14 cellular contexts compared by ENCODE assay signal in genomic region chr14:103456167-103456835, GRCh38.
A peak's percentile ranks its signal among the peaks of the same experiment; 100 is the strongest.
DNase-seq lines count a peak whose midpoint lies in the region; ATAC-seq lines count a peak whose summit lies in the region.
"Had no signal": no experiment of that assay in that cellular context is flagged by ENCODE, and none has a peak within 500 bp of the region (broad histone marks: within the 10 kb centered on the region; RNA-seq: fewer than 3 reads in every experiment).

No MANE protein-coding gene starts in this region.

- H3K27ac ChIP-seq in substantia nigra (ENCODE audit: low read depth, low read length, poor library complexity, severe bottlenecking) = no peak overlapping the region
- H3K27ac ChIP-seq: skin epidermis, thoracic aorta had no signal

- POLR2A ChIA-PET in naive thymus-derived CD8-positive, alpha-beta T cell (lab: Charles Lee) = no interaction called here

- H3K27ac Mint-ChIP-seq in dendritic cell treated with granulocyte-macrophage colony-stimulating factor and Interleukin-4, amounts not matched to agents 40 ng/mL and 50 ng/mL, for 4 days = peak overlapping the region; percentile 3
- H3K27ac Mint-ChIP-seq in naive thymus-derived CD8-positive, alpha-beta T cell = peak overlapping the region; percentile 14 to 90 (median 42)

- H3K9me3 Mint-ChIP-seq in dendritic cell treated with granulocyte-macrophage colony-stimulating factor and Interleukin-4, amounts not matched to agents 40 ng/mL and 50 ng/mL, for 4 days = no peaks in the 10 kb centered on the region
- no peaks in the 10 kb centered on the region for H3K9me3 Mint-ChIP-seq in naive thymus-derived CD8-positive, alpha-beta T cell
- H3K9me3 Mint-ChIP-seq: nephron had no signal

- no peak overlapping the region for H3K4me3 Mint-ChIP-seq in dendritic cell treated with granulocyte-macrophage colony-stimulating factor and Interleukin-4, amounts not matched to agents 40 ng/mL and 50 ng/mL, for 4 days
- no peak overlapping the region for H3K4me3 Mint-ChIP-seq in naive thymus-derived CD8-positive, alpha-beta T cell
- H3K4me3 Mint-ChIP-seq: nephron had no signal

- intact Hi-C loops in dendritic cell treated with granulocyte-macrophage colony-stimulating factor and Interleukin-4, amounts not matched to agents 40 ng/mL and 50 ng/mL, for 4 days (cut with micrococcal nuclease) = no loop called here

- no peak for ATAC-seq in naive thymus-derived CD8-positive, alpha-beta T cell
- ATAC-seq in HG03175 (IDR thresholded peaks at IDR 0.05; ENCODE audit: unreplicated experiment) (no peak), GM21737 (IDR thresholded peaks at IDR 0.05; ENCODE audit: unreplicated experiment) (no peak)

- H3K36me3 Mint-ChIP-seq in dendritic cell treated with granulocyte-macrophage colony-stimulating factor and Interleukin-4, amounts not matched to agents 40 ng/mL and 50 ng/mL, for 4 days (ENCODE audit: low read depth) = peaks cover 72% of the 10 kb centered on the region
- peaks cover 6 to 64% (median 6%) of the 10 kb centered on the region in 3 donors for H3K36me3 Mint-ChIP-seq in naive thymus-derived CD8-positive, alpha-beta T cell

- peak; percentile 51 for DNase-seq in EL
- peak; percentile 67 for DNase-seq in NCI-H146 treated with DMSO at 0.1 percent for 48 hours (lab: John Stamatoyannopoulos, UW; ENCODE audit: unreplicated experiment)
- no peak for DNase-seq in naive thymus-derived CD8-positive, alpha-beta T cell
- no peak for DNase-seq in substantia nigra (lab: John Stamatoyannopoulos, UW)
- DNase-seq: islet precursor cell, KG1, NCI-H2029, OCI-M1 had no signal

- no peaks in the 10 kb centered on the region for H3K27me3 Mint-ChIP-seq in dendritic cell treated with granulocyte-macrophage colony-stimulating factor and Interleukin-4, amounts not matched to agents 40 ng/mL and 50 ng/mL, for 4 days
- no peaks in the 10 kb centered on the region for H3K27me3 Mint-ChIP-seq in naive thymus-derived CD8-positive, alpha-beta T cell

- H3K4me1 Mint-ChIP-seq in dendritic cell treated with granulocyte-macrophage colony-stimulating factor and Interleukin-4, amounts not matched to agents 40 ng/mL and 50 ng/mL, for 4 days (ENCODE audit: low read depth) = peaks cover 6% of the 10 kb centered on the region
- H3K4me1 Mint-ChIP-seq in naive thymus-derived CD8-positive, alpha-beta T cell = peaks cover 9 to 41% (median 24%) of the 10 kb centered on the region in 4 donors

Comparison
In these comparisons a context has a peak if more than half of its experiments do, and no peak if none do; other contexts are left out.
1. DNase-seq: peak in EL (single experiment) and NCI-H146 treated with DMSO at 0.1 percent for 48 hours (single experiment); none in naive thymus-derived CD8-positive, alpha-beta T cell (0 of 10) and substantia nigra (0 of 49).